Comparison of ENCODE assay signal across 8 cellular contexts in genomic region chr12:131661994-131662304, GRCh38. TPM values are rescaled to one million over a fixed set of nuclear protein-coding genes. Genes with fewer than 3 reads are reported as not detected.
DNase-seq lines count a peak whose midpoint lies in the region; ATAC-seq, FAIRE-seq and TF ChIP-seq lines count a peak whose summit lies in the region.
"Not testable (repeated sequence)": the region's sequence is repeated elsewhere in the genome, so short reads cannot be mapped to it uniquely, and the experiment has no call there.

No MANE protein-coding gene starts in this region.

- WGBS in HepG2 (ENCODE audit: low lambda C conversion rate) = 100% methylated on average over 1 of the region's 30 CpGs

- not testable (repeated sequence) for H3K9me3 ChIP-seq in CD8-positive, alpha-beta T cell (ENCODE audit: low read length); HepG2 (ENCODE audit: low read length)

- not testable (repeated sequence) for H3K27me3 ChIP-seq in CD8-positive, alpha-beta T cell (ENCODE audit: insufficient read depth, low read length); foreskin keratinocyte; HepG2 (ENCODE audit: control insufficient read depth in 1 of 2, insufficient read depth in 2 of 2, low read length in 2 of 2)

- CTCF ChIA-PET in CD8-positive, alpha-beta T cell (lab: Charles Lee); WTC11 (lab: Charles Lee); HepG2 (lab: Yijun Ruan, JAX; ENCODE audit: low intra/inter-chr PET ratio, low total read pairs): not testable (repeated sequence)

- H3K27me3 Mint-ChIP-seq in CD8-positive, alpha-beta T cell (ENCODE audit: low read depth) = peaks cover 18% of the 10 kb centered on the region
- peaks cover 13% of the 10 kb centered on the region for H3K27me3 Mint-ChIP-seq in WTC11 (ENCODE audit: low read depth)
- H3K27me3 Mint-ChIP-seq in activated T-cell treated with anti-CD3 and anti-CD28 coated beads, Interleukin-2, amount 50 U/mL, for 24 hours = peaks cover 19% of the 10 kb centered on the region
- H3K27me3 Mint-ChIP-seq in activated naive CD4-positive, alpha-beta T cell treated with anti-CD3 and anti-CD28 coated beads, Interleukin-2, amount 50 U/mL, for 24 hours = not testable (repeated sequence)
- peaks cover 3 to 12% (median 8%) of the 10 kb centered on the region in 5 donors for H3K27me3 Mint-ChIP-seq in naive thymus-derived CD8-positive, alpha-beta T cell
- H3K27me3 Mint-ChIP-seq in stimulated activated naive B cell treated with anti-CD40 and anti-IgM and Interleukin-4, amounts not matched to agents 10 μg/mL and 1 μg/mL and 100 μg/mL, for 72 hours = peaks cover 12 to 24% of the 10 kb centered on the region in 2 donors

- intact Hi-C loops in CD8-positive, alpha-beta T cell (cut with DNase I, micrococcal nuclease); HepG2 (cut with micrococcal nuclease; ENCODE audit: unreplicated experiment): not testable (repeated sequence)

- DNase-seq in CD8-positive, alpha-beta T cell; WTC11 (ENCODE audit: low spot score); activated T-cell treated with anti-CD3 and anti-CD28 coated beads, Interleukin-2, amount 50 U/mL, for 24 hours; foreskin keratinocyte; HepG2 (ENCODE audit: low spot score); naive thymus-derived CD8-positive, alpha-beta T cell; stimulated activated naive B cell treated with anti-CD40 and anti-IgM and Interleukin-4, amounts not matched to agents 10 μg/mL and 1 μg/mL and 100 μg/mL, for 72 hours: not testable (repeated sequence)

- TF ChIP-seq RAD21 in HepG2 (CRISPR knock-in tag; IDR thresholded peaks at IDR 0.05) = not testable (repeated sequence)

- in situ Hi-C loops in HepG2 (cut with HindIII; ENCODE audit: extremely low pct_ligation_motif_present, low pct_unique_long_range_greater_than_20kb) = loop anchor here (10.0 kb wide), 1 partner anchor 367 kb away; no protein-coding TSS in a partner anchor

- not testable (repeated sequence) for H3K9ac ChIP-seq in HepG2 (ENCODE audit: insufficient read depth, low read depth, low read length)

- H3K9me3 Mint-ChIP-seq in CD8-positive, alpha-beta T cell; WTC11; activated T-cell treated with anti-CD3 and anti-CD28 coated beads, Interleukin-2, amount 50 U/mL, for 24 hours; activated naive CD4-positive, alpha-beta T cell treated with anti-CD3 and anti-CD28 coated beads, Interleukin-2, amount 50 U/mL, for 24 hours; naive thymus-derived CD8-positive, alpha-beta T cell; stimulated activated naive B cell treated with anti-CD40 and anti-IgM and Interleukin-4, amounts not matched to agents 10 μg/mL and 1 μg/mL and 100 μg/mL, for 72 hours: not testable (repeated sequence)

- not testable (repeated sequence) for BruUV-seq in HepG2 (replicated peaks; lab: Mats Ljungman, UMichigan)

- H3K27ac Mint-ChIP-seq in CD8-positive, alpha-beta T cell; WTC11; activated T-cell treated with anti-CD3 and anti-CD28 coated beads, Interleukin-2, amount 50 U/mL, for 24 hours; activated naive CD4-positive, alpha-beta T cell treated with anti-CD3 and anti-CD28 coated beads, Interleukin-2, amount 50 U/mL, for 24 hours; naive thymus-derived CD8-positive, alpha-beta T cell; stimulated activated naive B cell treated with anti-CD40 and anti-IgM and Interleukin-4, amounts not matched to agents 10 μg/mL and 1 μg/mL and 100 μg/mL, for 72 hours: not testable (repeated sequence)

- not testable (repeated sequence) for TF ChIP-seq POLR2A in HepG2 (IDR thresholded peaks at IDR 0.05; ENCODE audit: insufficient read depth in 1 of 2, low read depth in 2 of 2, low read length in 2 of 2)

- H3K36me3 ChIP-seq in CD8-positive, alpha-beta T cell (ENCODE audit: insufficient read depth, low read length); HepG2 (replicated peaks in 1 of 2; ENCODE audit: control insufficient read depth in 1 of 2, insufficient read depth in 2 of 2, low read length in 2 of 2): not testable (repeated sequence)

- not testable (repeated sequence) for TF ChIP-seq EP300 in HepG2 (IDR thresholded peaks at IDR 0.05; ENCODE audit: low read depth in 2 of 2, low read length in 2 of 2); HepG2 (CRISPR knock-in tag; IDR thresholded peaks at IDR 0.05; ENCODE audit: borderline replicate concordance)

- TF ChIP-seq CTCF in CD8-positive, alpha-beta T cell (IDR thresholded peaks at IDR 0.05); WTC11 (IDR thresholded peaks at IDR 0.05); foreskin keratinocyte (conservative IDR thresholded peaks at IDR 0.05); HepG2 (CRISPR knock-in tag; IDR thresholded peaks at IDR 0.05): not testable (repeated sequence)

- H3K4me3 Mint-ChIP-seq in CD8-positive, alpha-beta T cell = peak overlapping the region; percentile 39
- peak overlapping the region; percentile 38; the same call in 1 of the 2 replicates for H3K4me3 Mint-ChIP-seq in WTC11
- H3K4me3 Mint-ChIP-seq in activated T-cell treated with anti-CD3 and anti-CD28 coated beads, Interleukin-2, amount 50 U/mL, for 24 hours = peak overlapping the region; percentile 28
- H3K4me3 Mint-ChIP-seq in activated naive CD4-positive, alpha-beta T cell treated with anti-CD3 and anti-CD28 coated beads, Interleukin-2, amount 50 U/mL, for 24 hours = peak overlapping the region; percentile 74
- peak overlapping the region; percentile 52 to 80 (median 70) for H3K4me3 Mint-ChIP-seq in naive thymus-derived CD8-positive, alpha-beta T cell
- peak overlapping the region in 1 of 2 donors; percentile 64 for H3K4me3 Mint-ChIP-seq in stimulated activated naive B cell treated with anti-CD40 and anti-IgM and Interleukin-4, amounts not matched to agents 10 μg/mL and 1 μg/mL and 100 μg/mL, for 72 hours

- FAIRE-seq in HepG2 (lab: Jason Lieb, UNC) = not testable (repeated sequence)

- H3K4me1 Mint-ChIP-seq in CD8-positive, alpha-beta T cell (ENCODE audit: low read depth); WTC11; activated T-cell treated with anti-CD3 and anti-CD28 coated beads, Interleukin-2, amount 50 U/mL, for 24 hours (ENCODE audit: low read depth); activated naive CD4-positive, alpha-beta T cell treated with anti-CD3 and anti-CD28 coated beads, Interleukin-2, amount 50 U/mL, for 24 hours; stimulated activated naive B cell treated with anti-CD40 and anti-IgM and Interleukin-4, amounts not matched to agents 10 μg/mL and 1 μg/mL and 100 μg/mL, for 72 hours: not testable (repeated sequence)
- H3K4me1 Mint-ChIP-seq in naive thymus-derived CD8-positive, alpha-beta T cell = peaks cover 5 to 10% (median 6%) of the 10 kb centered on the region in 4 donors

- ATAC-seq in CD8-positive, alpha-beta T cell = not testable (repeated sequence)
- ATAC-seq in WTC11 (peak; percentile 80), foreskin keratinocyte (peak; percentile 5), HepG2 (peak; percentile 10; the same call in 1 of the 3 replicates)
- peak; percentile 64 to 79 for ATAC-seq in naive thymus-derived CD8-positive, alpha-beta T cell
- ATAC-seq in stimulated activated naive B cell treated with anti-CD40 and anti-IgM and Interleukin-4, amounts not matched to agents 10 μg/mL and 1 μg/mL and 100 μg/mL, for 72 hours (replicated peaks) = peak; percentile 44 to 60

- not testable (repeated sequence) for H2AFZ ChIP-seq in HepG2 (ENCODE audit: low read length)

- H3K4me3 ChIP-seq in CD8-positive, alpha-beta T cell (ENCODE audit: low read depth, low read length); HepG2 (replicated peaks in 1 of 3; ENCODE audit: insufficient read depth in 1 of 3, low read depth in 2 of 3, low read length in 3 of 3): not testable (repeated sequence)

- H3K36me3 Mint-ChIP-seq in CD8-positive, alpha-beta T cell; WTC11; activated T-cell treated with anti-CD3 and anti-CD28 coated beads, Interleukin-2, amount 50 U/mL, for 24 hours (ENCODE audit: low read depth); activated naive CD4-positive, alpha-beta T cell treated with anti-CD3 and anti-CD28 coated beads, Interleukin-2, amount 50 U/mL, for 24 hours; naive thymus-derived CD8-positive, alpha-beta T cell; stimulated activated naive B cell treated with anti-CD40 and anti-IgM and Interleukin-4, amounts not matched to agents 10 μg/mL and 1 μg/mL and 100 μg/mL, for 72 hours: not testable (repeated sequence)

- H3K4me1 ChIP-seq in CD8-positive, alpha-beta T cell (ENCODE audit: insufficient read depth, low read length); foreskin keratinocyte; HepG2 (ENCODE audit: insufficient read depth, low read length): not testable (repeated sequence)

- H3K27ac ChIP-seq in CD8-positive, alpha-beta T cell (ENCODE audit: low read depth, low read length); foreskin keratinocyte; HepG2 (ENCODE audit: extremely low read length, insufficient read depth, low read length): not testable (repeated sequence)

- H3K4me2 ChIP-seq in HepG2 (ENCODE audit: low read depth, low read length) = not testable (repeated sequence)

- H4K20me1 ChIP-seq in HepG2 (ENCODE audit: insufficient read depth, low read length) = not testable (repeated sequence)

- H3K79me2 ChIP-seq in HepG2 (ENCODE audit: insufficient read depth, low read length) = not testable (repeated sequence)

- POLR2A ChIA-PET in CD8-positive, alpha-beta T cell (lab: Charles Lee); WTC11 (lab: Charles Lee); HepG2 (lab: Yijun Ruan, JAX); naive thymus-derived CD8-positive, alpha-beta T cell (lab: Charles Lee): not testable (repeated sequence)

RNA-seq across cellular contexts. Expression of gene SFSWAP, which starts 48.9 kb away (rescaled TPM):
- 10 to 100 TPM; 83.8 to 94.0 TPM for total RNA-seq in CD8-positive, alpha-beta T cell
- 59.4 to 76.3 TPM (median 63.4 TPM) in 3 replicates for total RNA-seq in WTC11 (2021)
- total RNA-seq in foreskin keratinocyte = 25.6 and 25.8 TPM in 2 replicates
- 15.6 and 18.5 TPM in 2 replicates for polyA plus RNA-seq in foreskin keratinocyte
- 17.5 and 27.7 TPM in 2 replicates for total RNA-seq in HepG2 (2016; rRNA removed; fragmentation: Illumina TruSeq; extraction: Trizol)
- total RNA-seq in HepG2 (2016; cell fraction: cytosol; rRNA removed; fragmentation: Illumina TruSeq; extraction: Trizol; ENCODE audit: low read depth) = 7.2 and 7.9 TPM in 2 replicates
- 15.1 and 26.9 TPM in 2 replicates for total RNA-seq in HepG2 (2016; cell fraction: insoluble cytoplasmic fraction; rRNA removed; fragmentation: Illumina TruSeq; extraction: Trizol)
- 10.8 and 11.0 TPM in 2 replicates for total RNA-seq in HepG2 (2016; cell fraction: membrane; rRNA removed; fragmentation: Illumina TruSeq; extraction: Trizol)
- total RNA-seq in HepG2 (2016; cell fraction: nucleus; rRNA removed; fragmentation: Illumina TruSeq; extraction: Trizol) = 29.8 and 36.2 TPM in 2 replicates
- polyA plus RNA-seq in HepG2 (2011; rRNA removed) = 17.1 and 20.2 TPM in 2 replicates
- 5.4 and 8.3 TPM in 2 replicates for polyA plus RNA-seq in HepG2 (2011; cell fraction: cytosol; rRNA removed)
- 141 and 195 TPM in 2 replicates for polyA plus RNA-seq in HepG2 (2011; cell fraction: nucleus; rRNA removed)
- 22.3 and 23.2 TPM in 2 replicates for polyA plus RNA-seq in HepG2 (2012)
- polyA plus RNA-seq in HepG2 (2016; cell fraction: cytosol; fragmentation: Illumina TruSeq; extraction: Trizol; ENCODE audit: low read depth) = 2.8 and 3.5 TPM in 2 replicates
- 23.0 and 24.3 TPM in 2 replicates for polyA plus RNA-seq in HepG2 (2016; cell fraction: insoluble cytoplasmic fraction; fragmentation: Illumina TruSeq; extraction: Trizol; ENCODE audit: low read depth)
- polyA plus RNA-seq in HepG2 (2016; cell fraction: membrane; fragmentation: Illumina TruSeq; extraction: Trizol; ENCODE audit: low read depth) = 6.0 and 8.0 TPM in 2 replicates
- polyA plus RNA-seq in HepG2 (2016; cell fraction: nucleus; fragmentation: Illumina TruSeq; extraction: Trizol; ENCODE audit: insufficient read depth, low read depth) = 58.2 and 63.9 TPM in 2 replicates
- 37.5 and 46.2 TPM in 2 replicates for polyA minus RNA-seq in HepG2 (2011; rRNA and poly(A)+ RNA removed; ENCODE audit: low replicate concordance)
- 5.8 and 7.3 TPM in 2 replicates for polyA minus RNA-seq in HepG2 (2011; cell fraction: cytosol; rRNA and poly(A)+ RNA removed)
- 47.1 and 67.0 TPM in 2 replicates for polyA minus RNA-seq in HepG2 (2011; cell fraction: nucleus; rRNA and poly(A)+ RNA removed)
- total RNA-seq in naive thymus-derived CD8-positive, alpha-beta T cell = 100 to 1,000 TPM; 108 TPM
- polyA plus RNA-seq in naive thymus-derived CD8-positive, alpha-beta T cell = 10 to 100 TPM; 14.8 to 23.3 (median 17.8) TPM
